22 cellular contexts compared by ENCODE assay signal in genomic region chr12:125873031-125873430, GRCh38.
"Had no signal": no experiment of that assay in that cellular context is flagged by ENCODE, and none has a peak within 500 bp of the region (broad histone marks: within the 10 kb centered on the region; RNA-seq: fewer than 3 reads in every experiment).

No MANE protein-coding gene starts in this region.

- H3K4me1 Mint-ChIP-seq: immature natural killer cell; naive thymus-derived CD8-positive, alpha-beta T cell; nephron progenitor cell; stimulated activated effector memory CD8-positive, alpha-beta T cell treated with anti-CD3 and anti-CD28 coated beads, Interleukin-12 subunit alpha, Interleukin-12 subunit beta, amount 100 ng/mL, for 72 hours had no signal

- H3K4me3 Mint-ChIP-seq: immature natural killer cell; naive thymus-derived CD8-positive, alpha-beta T cell; nephron progenitor cell; stimulated activated effector memory CD8-positive, alpha-beta T cell treated with anti-CD3 and anti-CD28 coated beads, Interleukin-12 subunit alpha, Interleukin-12 subunit beta, amount 100 ng/mL, for 72 hours; type B pancreatic cell had no signal

- H3K4me1 ChIP-seq: lower lobe of right lung, prostate gland, stomach, thyroid gland had no signal

- H3K9me3 ChIP-seq: lower lobe of right lung, prostate gland, right atrium auricular region, thyroid gland had no signal

- H3K27ac Mint-ChIP-seq: immature natural killer cell; naive thymus-derived CD8-positive, alpha-beta T cell; nephron progenitor cell; stimulated activated effector memory CD8-positive, alpha-beta T cell treated with anti-CD3 and anti-CD28 coated beads, Interleukin-12 subunit alpha, Interleukin-12 subunit beta, amount 100 ng/mL, for 72 hours; type B pancreatic cell had no signal

- H3K36me3 Mint-ChIP-seq: immature natural killer cell; stimulated activated effector memory CD8-positive, alpha-beta T cell treated with anti-CD3 and anti-CD28 coated beads, Interleukin-12 subunit alpha, Interleukin-12 subunit beta, amount 100 ng/mL, for 72 hours; type B pancreatic cell had no signal

- H3K27ac ChIP-seq: dorsolateral prefrontal cortex, lower lobe of right lung, prostate gland, stomach, thyroid gland had no signal

- ATAC-seq: lower lobe of right lung; naive thymus-derived CD8-positive, alpha-beta T cell; sciatic nerve; stimulated activated effector memory CD8-positive, alpha-beta T cell treated with anti-CD3 and anti-CD28 coated beads, Interleukin-12 subunit alpha, Interleukin-12 subunit beta, amount 100 ng/mL, for 72 hours had no signal

- H3K36me3 ChIP-seq: lower lobe of right lung, prostate gland, right atrium auricular region, stomach, thyroid gland had no signal

- H3K4me3 ChIP-seq: dorsolateral prefrontal cortex, lower lobe of right lung, prostate gland, right atrium auricular region, smooth muscle cell, stomach, thyroid gland had no signal

- DNase-seq: dorsolateral prefrontal cortex; effector CD4-positive, alpha-beta T cell; hypothalamus; immature natural killer cell; islet precursor cell; kidney glomerular epithelial cell; left ventricle myocardium superior; lower lobe of right lung; naive thymus-derived CD8-positive, alpha-beta T cell; nephron progenitor cell; nucleus accumbens; stimulated activated CD4-positive, alpha-beta T cell treated with anti-CD3 and anti-CD28 coated beads, Interleukin-2, amount 100 ng/mL, for 24 hours; stimulated activated CD4-positive, alpha-beta T cell treated with anti-CD3 and anti-CD28 coated beads, Interleukin-4, amount 100 ng/mL, for 24 hours; stimulated activated naive CD4-positive, alpha-beta T cell treated with Interleukin-2 at 50 U/mL for 16 hours; stomach; thyroid gland had no signal

- H3K27me3 ChIP-seq: dorsolateral prefrontal cortex, right atrium auricular region, stomach, thyroid gland had no signal

- H3K9me3 Mint-ChIP-seq: nephron progenitor cell, type B pancreatic cell had no signal
